28 cellular contexts compared by ENCODE assay signal in genomic region chr14:68458253-68458652, GRCh38.
DNase-seq lines count a peak whose midpoint lies in the region; ATAC-seq, FAIRE-seq and TF ChIP-seq lines count a peak whose summit lies in the region.
"Had no signal": no experiment of that assay in that cellular context is flagged by ENCODE, and none has a peak within 500 bp of the region (broad histone marks: within the 10 kb centered on the region; RNA-seq: fewer than 3 reads in every experiment).

No MANE protein-coding gene starts in this region.

- no peak for ATAC-seq in A549
- ATAC-seq in activated CD8-positive, alpha-beta T cell treated with anti-CD3 and anti-CD28 coated beads for 36 hours = no peak
- ATAC-seq: CD8-positive, alpha-beta T cell; Right ventricle myocardium inferior; stimulated activated naive CD8-positive, alpha-beta T cell treated with anti-CD3 and anti-CD28 coated beads, Interleukin-15, amount 100 ng/mL, for 72 hours had no signal

- peaks cover 32% of the 10 kb centered on the region for H3K4me1 Mint-ChIP-seq in endodermal cell
- H3K4me1 Mint-ChIP-seq in activated CD8-positive, alpha-beta T cell treated with anti-CD3 and anti-CD28 coated beads for 36 hours (ENCODE audit: low read depth) = no peaks in the 10 kb centered on the region

- intact Hi-C loops in stomach (cut with DNase I; ENCODE audit: low total_unique reads) = no loop called here
- intact Hi-C loops in activated CD8-positive, alpha-beta T cell treated with anti-CD3 and anti-CD28 coated beads for 36 hours (cut with micrococcal nuclease) = no loop called here

- DNase-seq in A549 (ENCODE audit: low read depth in 1 of 2, low spot score in 1 of 2) (no peak), SJSA1 (ENCODE audit: low read depth in 1 of 2, low spot score in 2 of 2) (no peak), keratinocyte (ENCODE audit: low read depth, low spot score) (no peak), stomach (no peak), NCI-H774 (lab: John Stamatoyannopoulos, UW) (no peak), NCI-H146 (lab: John Stamatoyannopoulos, UW) (no peak), endodermal cell (no peak)
- DNase-seq in activated CD8-positive, alpha-beta T cell treated with anti-CD3 and anti-CD28 coated beads for 36 hours = no peak
- DNase-seq: activated CD4-positive, alpha-beta T cell treated with anti-CD3 and anti-CD28 coated beads for 48 hours; activated CD8-positive, alpha-beta memory T cell treated with anti-CD3 and anti-CD28 coated beads for 24 hours; activated T-cell treated with anti-CD3 and anti-CD28 coated beads for 4 hours; amniotic stem cell; CD8-positive, alpha-beta T cell; KBM-7; left ventricle myocardium superior; NCI-H187 treated with DMSO at 0.1 percent for 48 hours; OCI-M1; stimulated activated CD4-positive, alpha-beta T cell treated with anti-CD3 and anti-CD28 coated beads, Interleukin-12 subunit alpha, Interleukin-12 subunit beta, amount 100 ng/mL, for 4 hours; stimulated activated CD4-positive, alpha-beta T cell treated with anti-CD3 and anti-CD28 coated beads, Interleukin-2, amount 100 ng/mL, for 48 hours; stimulated activated naive CD8-positive, alpha-beta T cell treated with anti-CD3 and anti-CD28 coated beads, Interleukin-15, amount 100 ng/mL, for 72 hours had no signal

- H3K9me3 ChIP-seq in A549 = peaks cover 12% of the 10 kb centered on the region; the same call in 2 of the 3 replicates
- no peaks in the 10 kb centered on the region for H3K9me3 ChIP-seq in SJSA1 (replicated peaks)
- H3K9me3 ChIP-seq in keratinocyte (ENCODE audit: control insufficient read depth, low read depth, low read length) = no peaks in the 10 kb centered on the region
- peaks cover 0 to 18% (median 8%) of the 10 kb centered on the region in 4 donors for H3K9me3 ChIP-seq in stomach
- H3K9me3 ChIP-seq in endodermal cell (ENCODE audit: control insufficient read depth, low read length) = peaks cover 19% of the 10 kb centered on the region

- dilution Hi-C loops in keratinocyte (cut with MboI; ENCODE audit: extremely low pct_ligation_motif_present, low sequenced_read_pairs) = no loop called here

- H3K9ac ChIP-seq in keratinocyte (ENCODE audit: control insufficient read depth, extremely low read depth, insufficient read depth, low read length) (no peak overlapping the region), endodermal cell (ENCODE audit: extremely low read depth, low read length, poor library complexity, severe bottlenecking) (no peak overlapping the region)

- H3K4me1 ChIP-seq in A549 (peaks cover 52% of the 10 kb centered on the region), SJSA1 (replicated peaks) (peaks cover 16% of the 10 kb centered on the region), keratinocyte (ENCODE audit: control insufficient read depth, extremely low read depth, insufficient read depth, low read length) (peaks cover 28% of the 10 kb centered on the region), stomach (peaks cover 19 to 35% (median 22%) of the 10 kb centered on the region in 4 donors), endodermal cell (ENCODE audit: control insufficient read depth, insufficient read depth, low read length) (peaks cover 2% of the 10 kb centered on the region)

- H3K79me2 ChIP-seq in keratinocyte (ENCODE audit: control insufficient read depth, insufficient read depth, low read length) = no peaks in the 10 kb centered on the region

- H3K4me3 ChIP-seq in A549 = no peak overlapping the region
- no peak overlapping the region for H3K4me3 ChIP-seq in SJSA1
- H3K4me3 ChIP-seq in keratinocyte (ENCODE audit: control insufficient read depth in 2 of 3, extremely low read depth in 1 of 3, insufficient read depth in 2 of 3, low read depth in 1 of 3, low read length in 3 of 3) = no peak overlapping the region
- no peak overlapping the region for H3K4me3 ChIP-seq in stomach
- no peak overlapping the region for H3K4me3 ChIP-seq in endodermal cell (ENCODE audit: low read length)
- H3K4me3 ChIP-seq: MG63 had no signal

- POLR2A ChIA-PET in A549 (lab: Yijun Ruan, JAX) = interaction anchor here (0.6 to 2.8 kb wide), 23 partner anchors 9 to 514 kb away, joined by 3 to 57 read pairs (median 5); partner anchors contain the start of gene ZFP36L1
- POLR2A ChIA-PET in activated CD8-positive, alpha-beta T cell treated with anti-CD3 and anti-CD28 coated beads for 36 hours (lab: Charles Lee) = no interaction called here

- no peak for TF ChIP-seq RAD21 in A549 (conservative IDR thresholded peaks at IDR 0.05 in 1 of 2, IDR thresholded peaks at IDR 0.05 in 1 of 2)

- H3K4me3 Mint-ChIP-seq in endodermal cell = no peak overlapping the region
- H3K4me3 Mint-ChIP-seq in activated CD8-positive, alpha-beta T cell treated with anti-CD3 and anti-CD28 coated beads for 36 hours = no peak overlapping the region
- H3K4me3 Mint-ChIP-seq: activated naive CD4-positive, alpha-beta T cell treated with anti-CD3 and anti-CD28 coated beads, Interleukin-2, amount 50 U/mL, for 24 hours; CD8-positive, alpha-beta T cell; mesothelial cell of epicardium; stimulated activated naive CD8-positive, alpha-beta T cell treated with anti-CD3 and anti-CD28 coated beads, Interleukin-15, amount 100 ng/mL, for 72 hours; type B pancreatic cell had no signal

- no peak overlapping the region for H2AFZ ChIP-seq in keratinocyte (ENCODE audit: control insufficient read depth, low read length)

- TF ChIP-seq EP300 in A549 (IDR thresholded peaks at IDR 0.05) (no peak), stomach (IDR thresholded peaks at IDR 0.05) (no peak)

- no peaks in the 10 kb centered on the region for H4K20me1 ChIP-seq in keratinocyte (ENCODE audit: control insufficient read depth, extremely low read depth, insufficient read depth, low read length)

- H3K27ac ChIP-seq in A549 (peak overlapping the region; percentile 95 to 100), SJSA1 (peak overlapping the region; percentile 84; the same call in 1 of the 2 replicates), keratinocyte (ENCODE audit: control insufficient read depth, insufficient read depth, low read length) (peak overlapping the region; percentile 20), stomach (peak overlapping the region in 3 of 5 donors; percentile 54 to 82 (median 60)), endodermal cell (ENCODE audit: low read depth, low read length) (no peak overlapping the region)
- H3K27ac ChIP-seq: HL-60 had no signal

- no peaks in the 10 kb centered on the region for H3K9me1 ChIP-seq in keratinocyte (ENCODE audit: control insufficient read depth, extremely low read depth, insufficient read depth, low read length)

- H3K27me3 ChIP-seq in SJSA1 (replicated peaks) (no peaks in the 10 kb centered on the region), keratinocyte (ENCODE audit: control insufficient read depth, extremely low read depth, insufficient read depth, low read length) (no peaks in the 10 kb centered on the region), stomach (no peaks in the 10 kb centered on the region), endodermal cell (ENCODE audit: control insufficient read depth, insufficient read depth, low read length, poor library complexity, severe bottlenecking) (no peaks in the 10 kb centered on the region)
- H3K27me3 ChIP-seq: MG63 had no signal

- peak overlapping the region; percentile 63 for H3K4me2 ChIP-seq in A549
- no peak overlapping the region for H3K4me2 ChIP-seq in keratinocyte (ENCODE audit: control insufficient read depth, extremely low read depth, insufficient read depth, low read depth, low read length)

- TF ChIP-seq CTCF in A549 (IDR thresholded peaks at IDR 0.05) (no peak), keratinocyte (optimal IDR thresholded peaks at IDR 0.05 in 1 of 3, IDR thresholded peaks at IDR 0.05 in 1 of 3, conservative IDR thresholded peaks at IDR 0.05 in 1 of 3; ENCODE audit: extremely low read depth in 1 of 3, insufficient read depth in 2 of 3, low read length in 3 of 3) (no peak), stomach (IDR thresholded peaks at IDR 0.05) (no peak), endodermal cell (conservative IDR thresholded peaks at IDR 0.05) (no peak)
- no peak for TF ChIP-seq CTCF in activated CD8-positive, alpha-beta T cell treated with anti-CD3 and anti-CD28 coated beads for 36 hours (IDR thresholded peaks at IDR 0.05)

- TF ChIP-seq POLR2A in A549 (IDR thresholded peaks at IDR 0.05; ENCODE audit: low read length) (no peak), stomach (IDR thresholded peaks at IDR 0.05) (no peak)

- H3K27me3 Mint-ChIP-seq in endodermal cell (ENCODE audit: insufficient read depth) = no peaks in the 10 kb centered on the region
- H3K27me3 Mint-ChIP-seq in activated CD8-positive, alpha-beta T cell treated with anti-CD3 and anti-CD28 coated beads for 36 hours = no peaks in the 10 kb centered on the region
- H3K27me3 Mint-ChIP-seq: activated naive CD4-positive, alpha-beta T cell treated with anti-CD3 and anti-CD28 coated beads, Interleukin-2, amount 50 U/mL, for 24 hours; stimulated activated naive CD8-positive, alpha-beta T cell treated with anti-CD3 and anti-CD28 coated beads, Interleukin-15, amount 100 ng/mL, for 72 hours; type B pancreatic cell had no signal

- CTCF ChIA-PET in A549 (lab: Yijun Ruan, JAX) = interaction anchor here (0.6 to 5.3 kb wide), 10 partner anchors 8 to 514 kb away, joined by 3 to 24 read pairs (median 4); no protein-coding TSS in a partner anchor
- CTCF ChIA-PET in activated CD8-positive, alpha-beta T cell treated with anti-CD3 and anti-CD28 coated beads for 36 hours (lab: Charles Lee) = interaction anchor here (1.2 to 1.3 kb wide), 2 partner anchors 10 to 12 kb away, joined by 3 to 4 read pairs; no protein-coding TSS in a partner anchor

- H3K36me3 ChIP-seq in SJSA1 (no peaks in the 10 kb centered on the region), keratinocyte (ENCODE audit: control insufficient read depth in 2 of 2, extremely low read depth in 1 of 2, insufficient read depth in 2 of 2, low read length in 2 of 2) (no peaks in the 10 kb centered on the region), stomach (no peaks in the 10 kb centered on the region), endodermal cell (ENCODE audit: control insufficient read depth, insufficient read depth, low read length) (no peaks in the 10 kb centered on the region)
- H3K36me3 ChIP-seq: MG63 had no signal

- WGBS in A549 (ENCODE audit: missing lambda C conversion rate) = 0% methylated on average over 1 of the region's 1 CpG
- WGBS in stomach, 5 donors = 0 to 75% (median 56%) methylated on average over 1 of the region's 1 CpG
- WGBS in endodermal cell (ENCODE audit: insufficient coverage in 1 of 2, insufficient read length in 1 of 2), 2 experiments = 100% methylated on average over 1 of the region's 1 CpG; no CpG with 5 or more reads in 1 of the 2 experiments

- peaks cover 22% of the 10 kb centered on the region for H3K9me3 Mint-ChIP-seq in endodermal cell
- H3K9me3 Mint-ChIP-seq in activated CD8-positive, alpha-beta T cell treated with anti-CD3 and anti-CD28 coated beads for 36 hours = peaks cover 12% of the 10 kb centered on the region

- FAIRE-seq in A549 (lab: Jason Lieb, UNC) (no peak), keratinocyte (lab: Jason Lieb, UNC) (no peak)
- FAIRE-seq: A204.1 had no signal

- H3K36me3 Mint-ChIP-seq in endodermal cell (ENCODE audit: low read depth) = peaks cover 11% of the 10 kb centered on the region
- peaks cover 7% of the 10 kb centered on the region for H3K36me3 Mint-ChIP-seq in activated CD8-positive, alpha-beta T cell treated with anti-CD3 and anti-CD28 coated beads for 36 hours (ENCODE audit: low read depth)

- H3K27ac Mint-ChIP-seq in endodermal cell = no peak overlapping the region
- no peak overlapping the region for H3K27ac Mint-ChIP-seq in activated CD8-positive, alpha-beta T cell treated with anti-CD3 and anti-CD28 coated beads for 36 hours
- H3K27ac Mint-ChIP-seq: activated naive CD4-positive, alpha-beta T cell treated with anti-CD3 and anti-CD28 coated beads, Interleukin-2, amount 50 U/mL, for 24 hours; activated T-helper 2 cell treated with anti-CD3 and anti-CD28 coated beads, Interferon-gamma antibody, Interleukin-2, Interleukin-4, amounts not matched to agents 10 μg/mL and 5 μg/mL and 100 μg/mL, durations not matched to agents 14 hours and 24 hours and 36 hours; CD8-positive, alpha-beta T cell; stimulated activated naive CD8-positive, alpha-beta T cell treated with anti-CD3 and anti-CD28 coated beads, Interleukin-15, amount 100 ng/mL, for 72 hours; type B pancreatic cell had no signal
